In the genomic region with DNA sequence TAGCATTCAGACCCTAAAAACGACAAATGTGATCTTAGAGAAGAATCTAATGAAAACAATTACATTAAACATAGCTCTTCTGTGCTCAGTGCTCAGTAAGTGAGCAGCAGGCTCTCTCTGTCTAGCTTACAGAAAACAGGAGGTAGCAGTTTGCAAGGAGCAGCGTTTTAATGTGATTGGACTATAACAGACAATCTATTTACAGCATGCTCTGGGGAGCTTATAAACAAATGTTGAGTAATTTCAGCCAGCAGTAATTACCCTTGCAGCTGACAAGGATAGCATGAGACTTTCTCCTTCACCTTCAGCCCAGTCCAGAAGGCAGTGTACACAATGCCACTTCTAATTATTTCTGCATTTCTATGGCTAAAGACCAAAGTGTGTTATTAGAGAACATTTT, we compare ENCODE assay signal across 14 cellular contexts.
DNase-seq lines count a peak whose midpoint lies in the region; ATAC-seq and TF ChIP-seq lines count a peak whose summit lies in the region.
"Had no signal": no experiment of that assay in that cellular context is flagged by ENCODE, and none has a peak within 500 bp of the region (broad histone marks: within the 10 kb centered on the region; RNA-seq: fewer than 3 reads in every experiment).

No MANE protein-coding gene starts in this region.

- H3K9me3 ChIP-seq in hepatocyte (ENCODE audit: low read depth): no peaks in the 10 kb centered on the region

- no peaks in the 10 kb centered on the region for H3K79me2 ChIP-seq in hepatocyte

- DNase-seq in D341Med (ENCODE audit: low spot score) (peak; percentile 46), M059J (ENCODE audit: low read depth) (peak; percentile 40), RPMI7951 (ENCODE audit: low read depth) (peak; percentile 3), hepatocyte (ENCODE audit: low spot score) (peak; percentile 37), NCI-H2029 (lab: John Stamatoyannopoulos, UW) (no peak)
- DNase-seq in stimulated activated CD8-positive, alpha-beta memory T cell treated with anti-CD3 and anti-CD28 coated beads, Interleukin-4, amount 100 ng/mL, for 48 hours: no peak
- DNase-seq: activated naive CD8-positive, alpha-beta T cell treated with anti-CD3 and anti-CD28 coated beads for 36 hours; activated T-cell treated with anti-CD3 and anti-CD28 coated beads for 4 hours; DND-41; immature natural killer cell; stimulated activated CD4-positive, alpha-beta T cell treated with anti-CD3 and anti-CD28 coated beads, Interleukin-1b, Interleukin-23, amount 100 ng/mL, for 48 hours had no signal

- H3K4me2 ChIP-seq in hepatocyte: peak overlapping the region; percentile 44

- ATAC-seq in GM21390 (IDR thresholded peaks at IDR 0.05; ENCODE audit: unreplicated experiment) (no peak), HG02588 (IDR thresholded peaks at IDR 0.05; ENCODE audit: unreplicated experiment) (no peak)
- ATAC-seq: esophagus mucosa had no signal

- WGBS in hepatocyte (ENCODE audit: low lambda C conversion rate, missing lambda C conversion rate): 35% methylated on average over 2 of the region's 2 CpGs

- H4K20me1 ChIP-seq in hepatocyte (ENCODE audit: insufficient read depth, poor library complexity, severe bottlenecking): no peaks in the 10 kb centered on the region

- no peak for TF ChIP-seq CTCF in hepatocyte (IDR thresholded peaks at IDR 0.05; ENCODE audit: poor library complexity)

- H2AFZ ChIP-seq in hepatocyte: no peak overlapping the region

- H3K9me2 ChIP-seq in hepatocyte (replicated peaks; ENCODE audit: insufficient read depth): no peaks in the 10 kb centered on the region

- no peaks in the 10 kb centered on the region for H3K36me3 ChIP-seq in hepatocyte (replicated peaks; ENCODE audit: insufficient read depth, low read depth)

- H3K4me3 ChIP-seq in hepatocyte: no peak overlapping the region

- peaks cover 4% of the 10 kb centered on the region for H3K4me1 ChIP-seq in hepatocyte (ENCODE audit: insufficient read depth)

- H3K27me3 ChIP-seq in hepatocyte: peaks cover 2% of the 10 kb centered on the region

- H3K27ac ChIP-seq in hepatocyte: no peak overlapping the region

Comparison
In these comparisons a context has a peak if more than half of its experiments do, and no peak if none do; other contexts are left out.
1. DNase-seq: peak in D341Med (single experiment), M059J (single experiment), RPMI7951 (single experiment) and hepatocyte (single experiment); none in stimulated activated CD8-positive, alpha-beta memory T cell treated with anti-CD3 and anti-CD28 coated beads, Interleukin-4, amount 100 ng/mL, for 48 hours (single experiment) and NCI-H2029 (single experiment).